In the genomic region with DNA sequence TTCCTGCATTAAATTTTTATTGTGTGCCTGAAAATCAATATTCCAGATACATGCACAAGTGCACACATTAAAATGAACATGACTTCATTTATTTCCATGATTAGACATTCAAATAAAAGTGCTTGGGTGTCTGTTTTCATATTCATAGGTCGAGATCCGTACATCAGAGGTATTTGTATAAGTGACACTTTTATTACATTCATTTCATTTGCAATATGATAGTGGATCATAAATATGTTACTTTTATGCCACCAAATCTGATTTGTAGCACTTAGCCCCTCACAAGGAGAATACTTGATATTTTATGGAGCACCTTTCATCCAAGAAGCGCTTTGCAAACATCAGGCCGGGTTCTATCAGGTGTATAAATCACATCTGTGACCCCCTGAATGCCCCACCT, we compare ENCODE assay signal across 20 cellular contexts.
DNase-seq lines count a peak whose midpoint lies in the region; ATAC-seq and TF ChIP-seq lines count a peak whose summit lies in the region.
"Had no signal": no experiment of that assay in that cellular context is flagged by ENCODE, and none has a peak within 500 bp of the region (broad histone marks: within the 10 kb centered on the region; RNA-seq: fewer than 3 reads in every experiment).

No MANE protein-coding gene starts in this region.

- H3K4me1 ChIP-seq in HEK293 (ENCODE audit: control insufficient read depth, insufficient read depth, low read length) = no peaks in the 10 kb centered on the region
- H3K4me1 ChIP-seq: A549, Caco-2 had no signal

- H3K9me3 ChIP-seq in HEK293 (ENCODE audit: control insufficient read depth, insufficient read depth, low read depth, low read length) = no peaks in the 10 kb centered on the region
- H3K9me3 ChIP-seq: A549; BLaER1 treated with 17β-estradiol and CSF1 and Interleukin-3, amounts not matched to agents 10 nM and 100 nM; Caco-2 had no signal

- no peak overlapping the region for H3K27ac ChIP-seq in HEK293 (ENCODE audit: extremely low read depth, low read depth, low read length)
- H3K27ac ChIP-seq: 22Rv1; A549; BLaER1 treated with 17β-estradiol and CSF1 and Interleukin-3, amounts not matched to agents 10 nM and 100 nM; C4-2B had no signal

- no peak overlapping the region for H3K4me3 ChIP-seq in HEK293 (ENCODE audit: low read depth, low read length)
- H3K4me3 ChIP-seq: A549; BLaER1 treated with 17β-estradiol and CSF1 and Interleukin-3, amounts not matched to agents 10 nM and 100 nM; GM12878 had no signal

- no peak for TF ChIP-seq CTCF in HEK293 (tag by site-specific recombination; IDR thresholded peaks at IDR 0.05)

- no peaks in the 10 kb centered on the region for H3K36me3 ChIP-seq in HEK293 (ENCODE audit: control insufficient read depth in 2 of 2, insufficient read depth in 1 of 2, low read length in 2 of 2)
- H3K36me3 ChIP-seq: BLaER1 treated with 17β-estradiol and CSF1 and Interleukin-3, amounts not matched to agents 10 nM and 100 nM had no signal

- DNase-seq in NCI-H526 (lab: John Stamatoyannopoulos, UW) (peak; percentile 48 to 58), NCI-H69 (lab: John Stamatoyannopoulos, UW) (peak; percentile 65), DMS114 treated with DMSO at 0.1 percent for 48 hours (lab: John Stamatoyannopoulos, UW; ENCODE audit: unreplicated experiment) (no peak)
- DNase-seq: AML-193; Caco-2; Calu3; CD4-positive, alpha-beta T cell; CD8-positive, alpha-beta T cell; DMS153; DMS53; DMS79; DND-41; GDM1 had no signal

- CTCF ChIA-PET in HEK293 (lab: Yijun Ruan, JAX) = no interaction called here

- ATAC-seq in HG03175 (IDR thresholded peaks at IDR 0.05; ENCODE audit: unreplicated experiment) = no peak
- ATAC-seq: A549; CD8-positive, alpha-beta T cell; GM12878 had no signal

- POLR2A ChIA-PET in HEK293 (lab: Yijun Ruan, JAX) = no interaction called here

TF ChIP-seq in HEK293, 187 proteins besides CTCF, POLR2A, EP300 and RAD21 (continues in another document):
- no peak for TF ChIP-seq ZNF404 (tag by site-specific recombination; IDR thresholded peaks at IDR 0.05)
- TF ChIP-seq, protein P1, sequence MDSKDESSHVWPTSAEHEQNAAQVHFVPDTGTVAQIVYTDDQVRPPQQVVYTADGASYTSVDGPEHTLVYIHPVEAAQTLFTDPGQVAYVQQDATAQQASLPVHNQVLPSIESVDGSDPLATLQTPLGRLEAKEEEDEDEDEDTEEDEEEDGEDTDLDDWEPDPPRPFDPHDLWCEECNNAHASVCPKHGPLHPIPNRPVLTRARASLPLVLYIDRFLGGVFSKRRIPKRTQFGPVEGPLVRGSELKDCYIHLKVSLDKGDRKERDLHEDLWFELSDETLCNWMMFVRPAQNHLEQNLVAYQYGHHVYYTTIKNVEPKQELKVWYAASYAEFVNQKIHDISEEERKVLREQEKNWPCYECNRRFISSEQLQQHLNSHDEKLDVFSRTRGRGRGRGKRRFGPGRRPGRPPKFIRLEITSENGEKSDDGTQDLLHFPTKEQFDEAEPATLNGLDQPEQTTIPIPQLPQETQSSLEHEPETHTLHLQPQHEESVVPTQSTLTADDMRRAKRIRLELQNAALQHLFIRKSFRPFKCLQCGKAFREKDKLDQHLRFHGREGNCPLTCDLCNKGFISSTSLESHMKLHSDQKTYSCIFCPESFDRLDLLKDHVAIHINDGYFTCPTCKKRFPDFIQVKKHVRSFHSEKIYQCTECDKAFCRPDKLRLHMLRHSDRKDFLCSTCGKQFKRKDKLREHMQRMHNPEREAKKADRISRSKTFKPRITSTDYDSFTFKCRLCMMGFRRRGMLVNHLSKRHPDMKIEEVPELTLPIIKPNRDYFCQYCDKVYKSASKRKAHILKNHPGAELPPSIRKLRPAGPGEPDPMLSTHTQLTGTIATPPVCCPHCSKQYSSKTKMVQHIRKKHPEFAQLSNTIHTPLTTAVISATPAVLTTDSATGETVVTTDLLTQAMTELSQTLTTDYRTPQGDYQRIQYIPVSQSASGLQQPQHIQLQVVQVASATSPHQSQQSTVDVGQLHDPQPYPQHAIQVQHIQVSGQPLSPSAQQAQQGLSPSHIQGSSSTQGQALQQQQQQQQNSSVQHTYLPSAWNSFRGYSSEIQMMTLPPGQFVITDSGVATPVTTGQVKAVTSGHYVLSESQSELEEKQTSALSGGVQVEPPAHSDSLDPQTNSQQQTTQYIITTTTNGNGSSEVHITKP (tag by site-specific recombination; IDR thresholded peaks at IDR 0.05) = no peak
- TF ChIP-seq KLF1 (tag by site-specific recombination; IDR thresholded peaks at IDR 0.05) = no peak
- no peak for TF ChIP-seq MYNN (tag by site-specific recombination; IDR thresholded peaks at IDR 0.05; ENCODE audit: borderline replicate concordance)
- peak; percentile 80 for TF ChIP-seq ZNF843 (tag by site-specific recombination; IDR thresholded peaks at IDR 0.05)
- TF ChIP-seq, protein P2, sequence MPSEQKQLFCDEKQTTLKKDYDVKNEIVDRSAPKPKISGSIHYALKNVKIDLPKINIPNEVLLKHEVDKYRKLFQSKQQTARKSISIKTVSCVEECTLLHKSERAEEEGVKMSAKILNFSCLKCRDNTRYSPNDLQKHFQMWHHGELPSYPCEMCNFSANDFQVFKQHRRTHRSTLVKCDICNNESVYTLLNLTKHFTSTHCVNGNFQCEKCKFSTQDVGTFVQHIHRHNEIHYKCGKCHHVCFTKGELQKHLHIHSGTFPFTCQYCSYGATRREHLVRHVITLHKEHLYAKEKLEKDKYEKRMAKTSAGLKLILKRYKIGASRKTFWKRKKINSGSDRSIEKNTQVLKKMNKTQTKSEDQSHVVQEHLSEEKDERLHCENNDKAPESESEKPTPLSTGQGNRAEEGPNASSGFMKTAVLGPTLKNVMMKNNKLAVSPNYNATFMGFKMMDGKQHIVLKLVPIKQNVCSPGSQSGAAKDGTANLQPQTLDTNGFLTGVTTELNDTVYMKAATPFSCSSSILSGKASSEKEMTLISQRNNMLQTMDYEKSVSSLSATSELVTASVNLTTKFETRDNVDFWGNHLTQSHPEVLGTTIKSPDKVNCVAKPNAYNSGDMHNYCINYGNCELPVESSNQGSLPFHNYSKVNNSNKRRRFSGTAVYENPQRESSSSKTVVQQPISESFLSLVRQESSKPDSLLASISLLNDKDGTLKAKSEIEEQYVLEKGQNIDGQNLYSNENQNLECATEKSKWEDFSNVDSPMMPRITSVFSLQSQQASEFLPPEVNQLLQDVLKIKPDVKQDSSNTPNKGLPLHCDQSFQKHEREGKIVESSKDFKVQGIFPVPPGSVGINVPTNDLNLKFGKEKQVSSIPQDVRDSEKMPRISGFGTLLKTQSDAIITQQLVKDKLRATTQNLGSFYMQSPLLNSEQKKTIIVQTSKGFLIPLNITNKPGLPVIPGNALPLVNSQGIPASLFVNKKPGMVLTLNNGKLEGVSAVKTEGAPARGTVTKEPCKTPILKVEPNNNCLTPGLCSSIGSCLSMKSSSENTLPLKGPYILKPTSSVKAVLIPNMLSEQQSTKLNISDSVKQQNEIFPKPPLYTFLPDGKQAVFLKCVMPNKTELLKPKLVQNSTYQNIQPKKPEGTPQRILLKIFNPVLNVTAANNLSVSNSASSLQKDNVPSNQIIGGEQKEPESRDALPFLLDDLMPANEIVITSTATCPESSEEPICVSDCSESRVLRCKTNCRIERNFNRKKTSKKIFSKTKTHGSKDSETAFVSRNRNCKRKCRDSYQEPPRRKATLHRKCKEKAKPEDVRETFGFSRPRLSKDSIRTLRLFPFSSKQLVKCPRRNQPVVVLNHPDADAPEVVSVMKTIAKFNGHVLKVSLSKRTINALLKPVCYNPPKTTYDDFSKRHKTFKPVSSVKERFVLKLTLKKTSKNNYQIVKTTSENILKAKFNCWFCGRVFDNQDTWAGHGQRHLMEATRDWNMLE (tag by site-specific recombination; conservative IDR thresholded peaks at IDR 0.05; ENCODE audit: low read depth) = no peak
- TF ChIP-seq, protein P3, sequence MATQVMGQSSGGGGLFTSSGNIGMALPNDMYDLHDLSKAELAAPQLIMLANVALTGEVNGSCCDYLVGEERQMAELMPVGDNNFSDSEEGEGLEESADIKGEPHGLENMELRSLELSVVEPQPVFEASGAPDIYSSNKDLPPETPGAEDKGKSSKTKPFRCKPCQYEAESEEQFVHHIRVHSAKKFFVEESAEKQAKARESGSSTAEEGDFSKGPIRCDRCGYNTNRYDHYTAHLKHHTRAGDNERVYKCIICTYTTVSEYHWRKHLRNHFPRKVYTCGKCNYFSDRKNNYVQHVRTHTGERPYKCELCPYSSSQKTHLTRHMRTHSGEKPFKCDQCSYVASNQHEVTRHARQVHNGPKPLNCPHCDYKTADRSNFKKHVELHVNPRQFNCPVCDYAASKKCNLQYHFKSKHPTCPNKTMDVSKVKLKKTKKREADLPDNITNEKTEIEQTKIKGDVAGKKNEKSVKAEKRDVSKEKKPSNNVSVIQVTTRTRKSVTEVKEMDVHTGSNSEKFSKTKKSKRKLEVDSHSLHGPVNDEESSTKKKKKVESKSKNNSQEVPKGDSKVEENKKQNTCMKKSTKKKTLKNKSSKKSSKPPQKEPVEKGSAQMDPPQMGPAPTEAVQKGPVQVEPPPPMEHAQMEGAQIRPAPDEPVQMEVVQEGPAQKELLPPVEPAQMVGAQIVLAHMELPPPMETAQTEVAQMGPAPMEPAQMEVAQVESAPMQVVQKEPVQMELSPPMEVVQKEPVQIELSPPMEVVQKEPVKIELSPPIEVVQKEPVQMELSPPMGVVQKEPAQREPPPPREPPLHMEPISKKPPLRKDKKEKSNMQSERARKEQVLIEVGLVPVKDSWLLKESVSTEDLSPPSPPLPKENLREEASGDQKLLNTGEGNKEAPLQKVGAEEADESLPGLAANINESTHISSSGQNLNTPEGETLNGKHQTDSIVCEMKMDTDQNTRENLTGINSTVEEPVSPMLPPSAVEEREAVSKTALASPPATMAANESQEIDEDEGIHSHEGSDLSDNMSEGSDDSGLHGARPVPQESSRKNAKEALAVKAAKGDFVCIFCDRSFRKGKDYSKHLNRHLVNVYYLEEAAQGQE (tag by site-specific recombination; IDR thresholded peaks at IDR 0.05) = no peak
- peak; percentile 57; the same call in 1 of the 2 replicates for TF ChIP-seq OSR2 (tag by site-specific recombination; IDR thresholded peaks at IDR 0.05)
- TF ChIP-seq ZNF830 (tag by site-specific recombination; IDR thresholded peaks at IDR 0.05; ENCODE audit: low read depth) = no peak
- TF ChIP-seq KLF8 (tag by site-specific recombination; IDR thresholded peaks at IDR 0.05) = no peak
- TF ChIP-seq, protein P4, sequence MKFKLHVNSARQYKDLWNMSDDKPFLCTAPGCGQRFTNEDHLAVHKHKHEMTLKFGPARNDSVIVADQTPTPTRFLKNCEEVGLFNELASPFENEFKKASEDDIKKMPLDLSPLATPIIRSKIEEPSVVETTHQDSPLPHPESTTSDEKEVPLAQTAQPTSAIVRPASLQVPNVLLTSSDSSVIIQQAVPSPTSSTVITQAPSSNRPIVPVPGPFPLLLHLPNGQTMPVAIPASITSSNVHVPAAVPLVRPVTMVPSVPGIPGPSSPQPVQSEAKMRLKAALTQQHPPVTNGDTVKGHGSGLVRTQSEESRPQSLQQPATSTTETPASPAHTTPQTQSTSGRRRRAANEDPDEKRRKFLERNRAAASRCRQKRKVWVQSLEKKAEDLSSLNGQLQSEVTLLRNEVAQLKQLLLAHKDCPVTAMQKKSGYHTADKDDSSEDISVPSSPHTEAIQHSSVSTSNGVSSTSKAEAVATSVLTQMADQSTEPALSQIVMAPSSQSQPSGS (tag by site-specific recombination; IDR thresholded peaks at IDR 0.05; ENCODE audit: low read depth) = 0 out of 2 replicates have a peak, but pooled peaks have one; percentile 3
